In the genomic region with DNA sequence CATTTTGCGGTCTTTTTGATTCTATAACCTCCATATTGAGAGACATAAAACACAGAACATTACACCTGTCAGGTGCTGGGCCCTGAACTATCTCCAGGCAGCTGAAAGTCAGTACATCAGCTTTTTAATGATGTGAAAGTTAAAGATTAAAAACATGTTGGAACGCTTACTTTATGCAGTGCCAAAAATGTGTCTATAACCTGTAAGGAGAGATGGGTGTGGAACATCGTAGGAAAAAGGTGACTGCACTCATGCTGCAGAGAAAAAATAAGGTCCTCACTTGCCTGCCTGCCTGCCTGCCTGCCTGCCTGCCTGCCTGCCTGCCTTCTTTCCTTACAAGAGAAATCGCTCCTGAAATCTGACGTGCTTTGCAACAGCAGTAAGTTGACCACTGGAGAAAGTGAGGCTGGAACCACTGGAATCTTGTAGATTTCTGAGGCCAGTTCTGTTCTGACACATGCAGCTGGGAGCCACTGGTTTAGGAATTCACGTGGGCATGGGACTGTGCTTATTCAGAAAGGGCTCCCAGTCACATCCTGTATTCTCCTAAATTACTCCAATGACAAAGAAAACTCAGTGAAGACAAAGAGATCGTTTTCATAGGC, we compare ENCODE assay signal across 1 cellular context.
TF ChIP-seq lines count a peak whose summit lies in the region.

No MANE protein-coding gene starts in this region.

TF ChIP-seq in WTC11, 78 proteins besides CTCF, POLR2A, EP300 and RAD21 (continued from another document):
- TF ChIP-seq, protein P1, sequence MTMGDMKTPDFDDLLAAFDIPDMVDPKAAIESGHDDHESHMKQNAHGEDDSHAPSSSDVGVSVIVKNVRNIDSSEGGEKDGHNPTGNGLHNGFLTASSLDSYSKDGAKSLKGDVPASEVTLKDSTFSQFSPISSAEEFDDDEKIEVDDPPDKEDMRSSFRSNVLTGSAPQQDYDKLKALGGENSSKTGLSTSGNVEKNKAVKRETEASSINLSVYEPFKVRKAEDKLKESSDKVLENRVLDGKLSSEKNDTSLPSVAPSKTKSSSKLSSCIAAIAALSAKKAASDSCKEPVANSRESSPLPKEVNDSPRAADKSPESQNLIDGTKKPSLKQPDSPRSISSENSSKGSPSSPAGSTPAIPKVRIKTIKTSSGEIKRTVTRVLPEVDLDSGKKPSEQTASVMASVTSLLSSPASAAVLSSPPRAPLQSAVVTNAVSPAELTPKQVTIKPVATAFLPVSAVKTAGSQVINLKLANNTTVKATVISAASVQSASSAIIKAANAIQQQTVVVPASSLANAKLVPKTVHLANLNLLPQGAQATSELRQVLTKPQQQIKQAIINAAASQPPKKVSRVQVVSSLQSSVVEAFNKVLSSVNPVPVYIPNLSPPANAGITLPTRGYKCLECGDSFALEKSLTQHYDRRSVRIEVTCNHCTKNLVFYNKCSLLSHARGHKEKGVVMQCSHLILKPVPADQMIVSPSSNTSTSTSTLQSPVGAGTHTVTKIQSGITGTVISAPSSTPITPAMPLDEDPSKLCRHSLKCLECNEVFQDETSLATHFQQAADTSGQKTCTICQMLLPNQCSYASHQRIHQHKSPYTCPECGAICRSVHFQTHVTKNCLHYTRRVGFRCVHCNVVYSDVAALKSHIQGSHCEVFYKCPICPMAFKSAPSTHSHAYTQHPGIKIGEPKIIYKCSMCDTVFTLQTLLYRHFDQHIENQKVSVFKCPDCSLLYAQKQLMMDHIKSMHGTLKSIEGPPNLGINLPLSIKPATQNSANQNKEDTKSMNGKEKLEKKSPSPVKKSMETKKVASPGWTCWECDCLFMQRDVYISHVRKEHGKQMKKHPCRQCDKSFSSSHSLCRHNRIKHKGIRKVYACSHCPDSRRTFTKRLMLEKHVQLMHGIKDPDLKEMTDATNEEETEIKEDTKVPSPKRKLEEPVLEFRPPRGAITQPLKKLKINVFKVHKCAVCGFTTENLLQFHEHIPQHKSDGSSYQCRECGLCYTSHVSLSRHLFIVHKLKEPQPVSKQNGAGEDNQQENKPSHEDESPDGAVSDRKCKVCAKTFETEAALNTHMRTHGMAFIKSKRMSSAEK (CRISPR knock-in tag; IDR thresholded peaks at IDR 0.05; ENCODE audit: borderline replicate concordance): no peak
- no peak for TF ChIP-seq SMAD4 (CRISPR knock-in tag; IDR thresholded peaks at IDR 0.05)
- TF ChIP-seq JUN (CRISPR knock-in tag; IDR thresholded peaks at IDR 0.05): no peak
- no peak for TF ChIP-seq KAT7 (CRISPR knock-in tag; IDR thresholded peaks at IDR 0.05; ENCODE audit: borderline replicate concordance)
- TF ChIP-seq NFYB (CRISPR knock-in tag; conservative IDR thresholded peaks at IDR 0.05; ENCODE audit: low read depth): no peak
- no peak for TF ChIP-seq SMAD3 (CRISPR knock-in tag; IDR thresholded peaks at IDR 0.05; ENCODE audit: borderline replicate concordance)
- TF ChIP-seq, protein P2, sequence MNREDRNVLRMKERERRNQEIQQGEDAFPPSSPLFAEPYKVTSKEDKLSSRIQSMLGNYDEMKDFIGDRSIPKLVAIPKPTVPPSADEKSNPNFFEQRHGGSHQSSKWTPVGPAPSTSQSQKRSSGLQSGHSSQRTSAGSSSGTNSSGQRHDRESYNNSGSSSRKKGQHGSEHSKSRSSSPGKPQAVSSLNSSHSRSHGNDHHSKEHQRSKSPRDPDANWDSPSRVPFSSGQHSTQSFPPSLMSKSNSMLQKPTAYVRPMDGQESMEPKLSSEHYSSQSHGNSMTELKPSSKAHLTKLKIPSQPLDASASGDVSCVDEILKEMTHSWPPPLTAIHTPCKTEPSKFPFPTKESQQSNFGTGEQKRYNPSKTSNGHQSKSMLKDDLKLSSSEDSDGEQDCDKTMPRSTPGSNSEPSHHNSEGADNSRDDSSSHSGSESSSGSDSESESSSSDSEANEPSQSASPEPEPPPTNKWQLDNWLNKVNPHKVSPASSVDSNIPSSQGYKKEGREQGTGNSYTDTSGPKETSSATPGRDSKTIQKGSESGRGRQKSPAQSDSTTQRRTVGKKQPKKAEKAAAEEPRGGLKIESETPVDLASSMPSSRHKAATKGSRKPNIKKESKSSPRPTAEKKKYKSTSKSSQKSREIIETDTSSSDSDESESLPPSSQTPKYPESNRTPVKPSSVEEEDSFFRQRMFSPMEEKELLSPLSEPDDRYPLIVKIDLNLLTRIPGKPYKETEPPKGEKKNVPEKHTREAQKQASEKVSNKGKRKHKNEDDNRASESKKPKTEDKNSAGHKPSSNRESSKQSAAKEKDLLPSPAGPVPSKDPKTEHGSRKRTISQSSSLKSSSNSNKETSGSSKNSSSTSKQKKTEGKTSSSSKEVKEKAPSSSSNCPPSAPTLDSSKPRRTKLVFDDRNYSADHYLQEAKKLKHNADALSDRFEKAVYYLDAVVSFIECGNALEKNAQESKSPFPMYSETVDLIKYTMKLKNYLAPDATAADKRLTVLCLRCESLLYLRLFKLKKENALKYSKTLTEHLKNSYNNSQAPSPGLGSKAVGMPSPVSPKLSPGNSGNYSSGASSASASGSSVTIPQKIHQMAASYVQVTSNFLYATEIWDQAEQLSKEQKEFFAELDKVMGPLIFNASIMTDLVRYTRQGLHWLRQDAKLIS (CRISPR knock-in tag; IDR thresholded peaks at IDR 0.05; ENCODE audit: borderline replicate concordance): no peak
